ENCODE assay signal across 33 cellular contexts in genomic region chr7:118586248-118586647, GRCh38.
"Had no signal": no experiment of that assay in that cellular context is flagged by ENCODE, and none has a peak within 500 bp of the region (broad histone marks: within the 10 kb centered on the region; RNA-seq: fewer than 3 reads in every experiment).

No MANE protein-coding gene starts in this region.

- H3K27ac ChIP-seq: adrenal gland, ascending aorta, body of pancreas, brain microvascular endothelial cell, breast epithelium, cardiac muscle cell had no signal

- FAIRE-seq: astrocyte, bronchial epithelial cell had no signal

- ATAC-seq: activated naive CD4-positive, alpha-beta T cell treated with anti-CD3 and anti-CD28 coated beads, Interleukin-2, amount 50 U/mL, for 72 hours; activated naive CD8-positive, alpha-beta T cell treated with anti-CD3 and anti-CD28 coated beads, Interleukin-2, amount 50 U/mL, for 24 hours; activated T-cell treated with anti-CD3 and anti-CD28 coated beads, Interleukin-2, amount 50 U/mL, for 4 hours; activated T-cell treated with anti-CD3 and anti-CD28 coated beads, Interleukin-2, amount 50 U/mL, for 72 hours; activated T-helper 17 cell treated with anti-CD3 and anti-CD28 coated beads, Interleukin-2, amount 50 U/mL, for 72 hours; body of pancreas had no signal

- DNase-seq: activated effector memory CD4-positive, alpha-beta T cell treated with anti-CD3 and anti-CD28 coated beads, Interleukin-2, amount 50 U/mL, for 16 hours; activated effector memory CD4-positive, alpha-beta T cell treated with Interleukin-2 at 50 U/mL for 16 hours; activated gamma-delta T cell; activated gamma-delta T cell treated with Interleukin-2 at 50 U/mL for 16 hours; activated naive CD4-positive, alpha-beta T cell; activated naive CD4-positive, alpha-beta T cell treated with anti-CD3 and anti-CD28 coated beads for 36 hours; activated naive CD4-positive, alpha-beta T cell treated with anti-CD3 and anti-CD28 coated beads, Interleukin-2, amount 10 ng/mL, durations not matched to agents 7 days and 5 days; activated naive CD4-positive, alpha-beta T cell treated with anti-CD3 and anti-CD28 coated beads, Interleukin-2, amount 50 U/mL, for 16 hours; activated naive CD4-positive, alpha-beta T cell treated with Interleukin-2 at 50 U/mL for 16 hours; activated naive CD8-positive, alpha-beta T cell treated with anti-CD3 and anti-CD28 coated beads for 36 hours; activated naive CD8-positive, alpha-beta T cell treated with anti-CD3 and anti-CD28 coated beads, Interleukin-2, amount 10 ng/mL, durations not matched to agents 7 days and 5 days; activated naive CD8-positive, alpha-beta T cell treated with anti-CD3 and anti-CD28 coated beads, Interleukin-2, amount 50 U/mL, for 24 hours; activated T-cell treated with anti-CD3 and anti-CD28 coated beads, Interleukin-2, amount 50 U/mL, for 24 hours; activated T-cell treated with anti-CD3 and anti-CD28 coated beads, Interleukin-2, amount 50 U/mL, for 4 hours; activated T-cell treated with anti-CD3 and anti-CD28 coated beads, Interleukin-2, amount 50 U/mL, for 48 hours; activated T-cell treated with anti-CD3 and anti-CD28 coated beads, Interleukin-2, amount 50 U/mL, for 72 hours; adrenal gland; amniotic stem cell; amygdala; anterior cingulate cortex; aorta; body of pancreas; brain microvascular endothelial cell; caudate nucleus; central memory CD4-positive, alpha-beta T cell; cerebellar nuclear complex had no signal

- H3K4me1 ChIP-seq: adrenal gland, ascending aorta, body of pancreas, breast epithelium had no signal

- H3K36me3 ChIP-seq: adrenal gland, ascending aorta, brain microvascular endothelial cell, breast epithelium, cardiac muscle cell had no signal

- H3K4me3 ChIP-seq: adrenal gland, ascending aorta, body of pancreas, breast epithelium, cardiac muscle cell had no signal

- H3K27me3 ChIP-seq: adrenal gland, ascending aorta, body of pancreas, brain microvascular endothelial cell, breast epithelium, cardiac muscle cell had no signal

- H3K9me3 ChIP-seq: adrenal gland, ascending aorta, body of pancreas had no signal
